Comparison of ENCODE assay signal across 8 cellular contexts in genomic region chr11:662689-663274, GRCh38. TPM values are rescaled to one million over a fixed set of nuclear protein-coding genes. Genes with fewer than 3 reads are reported as not detected.
DNase-seq lines count a peak whose midpoint lies in the region; ATAC-seq and TF ChIP-seq lines count a peak whose summit lies in the region.

No MANE protein-coding gene starts in this region.

- no peaks in the 10 kb centered on the region for H3K9me3 ChIP-seq in effector memory CD4-positive, alpha-beta T cell (ENCODE audit: control insufficient read depth, low read length)
- H3K9me3 ChIP-seq in thoracic aorta = no peaks in the 10 kb centered on the region

- H3K4me1 Mint-ChIP-seq in WTC11 (no peaks in the 10 kb centered on the region), memory B cell (peaks cover 4% of the 10 kb centered on the region)

- ATAC-seq in WTC11 (peak; percentile 93), memory B cell (ENCODE audit: low read depth) (peak; percentile 80), thoracic aorta (ENCODE audit: insufficient number of reproducible peaks, low FRiP score, low read depth) (peak; percentile 50), GM18505 (IDR thresholded peaks at IDR 0.05; ENCODE audit: unreplicated experiment) (no peak)

- H3K27ac ChIP-seq in effector memory CD4-positive, alpha-beta T cell (ENCODE audit: insufficient read depth, low read length, poor library complexity, severe bottlenecking) = no peak overlapping the region
- H3K27ac ChIP-seq in thoracic aorta = no peak overlapping the region

- peaks cover 31% of the 10 kb centered on the region for H3K36me3 Mint-ChIP-seq in WTC11
- H3K36me3 Mint-ChIP-seq in memory B cell = no peaks in the 10 kb centered on the region

- no peaks in the 10 kb centered on the region for H3K4me1 ChIP-seq in effector memory CD4-positive, alpha-beta T cell (ENCODE audit: control insufficient read depth, insufficient read depth, low read length, poor library complexity, severe bottlenecking)
- no peaks in the 10 kb centered on the region for H3K4me1 ChIP-seq in thoracic aorta (ENCODE audit: control insufficient read depth in 1 of 2, low read depth in 2 of 2)

- H3K27me3 Mint-ChIP-seq in WTC11 (ENCODE audit: low read depth) (no peaks in the 10 kb centered on the region), memory B cell (no peaks in the 10 kb centered on the region)

- TF ChIP-seq POLR2A in GM18505 (IDR thresholded peaks at IDR 0.05; ENCODE audit: borderline replicate concordance, extremely low read depth, insufficient read depth, insufficient read length) = no peak

- peaks cover 6% of the 10 kb centered on the region for H3K36me3 ChIP-seq in effector memory CD4-positive, alpha-beta T cell (ENCODE audit: control insufficient read depth, insufficient read depth, low read length)
- peaks cover 25% of the 10 kb centered on the region for H3K36me3 ChIP-seq in thoracic aorta

- POLR2A ChIA-PET in WTC11 (lab: Charles Lee) = no interaction called here

- H3K9me3 Mint-ChIP-seq in WTC11 = 0 out of 2 replicates have a peak, but pooled peaks cover 3% of the 10 kb centered on the region
- no peaks in the 10 kb centered on the region for H3K9me3 Mint-ChIP-seq in memory B cell

- DNase-seq in DMS153 treated with DMSO at 0.1 percent for 48 hours (lab: John Stamatoyannopoulos, UW; ENCODE audit: unreplicated experiment) (peak; percentile 4), HuH-7.5 (ENCODE audit: low spot score) (peak; percentile 88), WTC11 (ENCODE audit: low spot score) (peak; percentile 79), memory B cell (ENCODE audit: low spot score in 2 of 2) (peak; percentile 43 to 53), thoracic aorta (ENCODE audit: low spot score) (peak; percentile 25)
- DNase-seq in effector memory CD4-positive, alpha-beta T cell = peak in 2 of 3 donors; percentile 16 to 18
- DNase-seq in activated CD4-positive, CD25-positive, alpha-beta regulatory T cell treated with anti-CD3 and anti-CD28 coated beads, Interleukin-2, amount 50 U/mL, for 72 hours = no peak

- H3K27ac Mint-ChIP-seq in WTC11 (peak overlapping the region; percentile 85), memory B cell (no peak overlapping the region)

- no peak overlapping the region for H3K4me3 ChIP-seq in effector memory CD4-positive, alpha-beta T cell (ENCODE audit: insufficient read depth, low read depth, low read length, poor library complexity, severe bottlenecking)
- H3K4me3 ChIP-seq in thoracic aorta = no peak overlapping the region

- CTCF ChIA-PET in WTC11 (lab: Charles Lee) = interaction anchor here (0.6 to 1.0 kb wide), 3 partner anchors 34 to 70 kb away, joined by 3 to 4 read pairs (median 3); no protein-coding TSS in a partner anchor

- no peak overlapping the region for H3K4me3 Mint-ChIP-seq in WTC11
- H3K4me3 Mint-ChIP-seq in memory B cell = no peak overlapping the region

- H3K27me3 ChIP-seq in effector memory CD4-positive, alpha-beta T cell (replicated peaks; ENCODE audit: control insufficient read depth, insufficient read depth, low read length, poor library complexity, severe bottlenecking) = no peaks in the 10 kb centered on the region
- no peaks in the 10 kb centered on the region for H3K27me3 ChIP-seq in thoracic aorta (replicated peaks; ENCODE audit: insufficient read depth)

- TF ChIP-seq CTCF in WTC11 (IDR thresholded peaks at IDR 0.05) = peak; percentile 67
- peak; percentile 71 for TF ChIP-seq CTCF in thoracic aorta (IDR thresholded peaks at IDR 0.05)

TF ChIP-seq in WTC11, 78 proteins besides CTCF, POLR2A, EP300 and RAD21:
- TF ChIP-seq NFYB (CRISPR knock-in tag; conservative IDR thresholded peaks at IDR 0.05; ENCODE audit: low read depth) (no peak), ZNF396 (CRISPR knock-in tag; IDR thresholded peaks at IDR 0.05; ENCODE audit: borderline replicate concordance) (no peak), FOXP1 (CRISPR knock-in tag; IDR thresholded peaks at IDR 0.05; ENCODE audit: borderline replicate concordance) (no peak), HMGXB4 (CRISPR knock-in tag; IDR thresholded peaks at IDR 0.05) (no peak), ZNF121 (CRISPR knock-in tag; IDR thresholded peaks at IDR 0.05) (no peak), USF1 (CRISPR knock-in tag; IDR thresholded peaks at IDR 0.05) (no peak), ZNF232 (CRISPR knock-in tag; IDR thresholded peaks at IDR 0.05) (no peak), CBFB (CRISPR knock-in tag; IDR thresholded peaks at IDR 0.05; ENCODE audit: low read depth) (no peak), SP1 (CRISPR knock-in tag; conservative IDR thresholded peaks at IDR 0.05) (no peak), AFF4 (CRISPR knock-in tag; IDR thresholded peaks at IDR 0.05; ENCODE audit: borderline replicate concordance) (no peak), ATF1 (CRISPR knock-in tag; IDR thresholded peaks at IDR 0.05) (no peak), CREM (CRISPR knock-in tag; IDR thresholded peaks at IDR 0.05) (no peak)
TF ChIP-seq in WTC11: peak in this region for 0.

RNA-seq across cellular contexts. Expression of gene DRD4, which starts 25.7 kb away (rescaled TPM):
- total RNA-seq in WTC11 (2021) (3.7 to 5.8 TPM (median 5.5 TPM) in 3 replicates), thoracic aorta (under 1 TPM in 1 of 2 donors, not detected in 1; 0.27 TPM)

RNA-seq across cellular contexts. Expression of gene DEAF1, which starts 32.2 kb away (rescaled TPM):
- total RNA-seq in WTC11 (2021) = 62.2 to 85.3 TPM (median 81.1 TPM) in 3 replicates
- 10 to 100 TPM; 22.1 to 67.0 TPM for total RNA-seq in thoracic aorta

RNA-seq across cellular contexts. Expression of gene TMEM80, which starts 32.8 kb away (rescaled TPM):
- total RNA-seq in WTC11 (2021) = 23.4 to 28.4 TPM (median 24.5 TPM) in 3 replicates
- total RNA-seq in thoracic aorta = 10 to 100 TPM; 22.4 to 22.5 TPM

RNA-seq across cellular contexts. Expression of gene SCT, which starts 35.8 kb away (rescaled TPM):
- total RNA-seq in WTC11 (2021) (2.3 to 3.3 TPM (median 2.9 TPM) in 3 replicates), thoracic aorta (not detected)

RNA-seq across cellular contexts. Expression of gene CDHR5, which starts 38.0 kb away (rescaled TPM):
- total RNA-seq in WTC11 (2021) (0.26 to 0.34 TPM in 2 of 3 replicates, not detected in the other), thoracic aorta (not detected)
